31 cellular contexts compared by ENCODE assay signal in genomic region chr1:187516874-187517273, GRCh38.
DNase-seq lines count a peak whose midpoint lies in the region; ATAC-seq lines count a peak whose summit lies in the region.
"Had no signal": no experiment of that assay in that cellular context is flagged by ENCODE, and none has a peak within 500 bp of the region (broad histone marks: within the 10 kb centered on the region; RNA-seq: fewer than 3 reads in every experiment).

No MANE protein-coding gene starts in this region.

- no peak overlapping the region for H3K4me3 Mint-ChIP-seq in activated T-helper 17 cell treated with anti-CD3 and anti-CD28 coated beads, Interleukin-2, amount 50 U/mL, for 72 hours
- H3K4me3 Mint-ChIP-seq: activated CD4-positive, alpha-beta memory T cell treated with anti-CD3 and anti-CD28 coated beads, Interleukin-2, amount 10 ng/mL, durations not matched to agents 7 days and 5 days; activated naive CD4-positive, alpha-beta T cell treated with anti-CD3 and anti-CD28 coated beads, Interleukin-2, amount 10 ng/mL, durations not matched to agents 7 days and 5 days; activated T-helper 1 cell treated with anti-CD3 and anti-CD28 coated beads, Interleukin-12 subunit alpha, Interleukin-12 subunit beta, Interleukin-2, Interleukin-4 antibody, amounts not matched to agents 30 ng/mL and 10 ng/mL and 1 ng/mL, durations not matched to agents 14 hours and 24 hours and 36 hours; CD4-positive, alpha-beta T cell; dendritic cell treated with granulocyte-macrophage colony-stimulating factor and Interleukin-4, amounts not matched to agents 40 ng/mL and 50 ng/mL, for 4 days; GM23338; natural killer cell; T-helper 17 cell had no signal

- H3K36me3 ChIP-seq in H7 (replicated peaks; ENCODE audit: control insufficient read depth, insufficient read depth, low read length), result no peaks in the 10 kb centered on the region
- H3K36me3 ChIP-seq: adrenal gland, gastroesophageal sphincter, prostate gland, tibial nerve had no signal

- H3K27me3 ChIP-seq in H7 (ENCODE audit: control insufficient read depth, insufficient read depth, low read length), result no peaks in the 10 kb centered on the region
- H3K27me3 ChIP-seq: adrenal gland, gastroesophageal sphincter, tibial nerve had no signal

- no peaks in the 10 kb centered on the region for H3K27me3 Mint-ChIP-seq in activated T-helper 17 cell treated with anti-CD3 and anti-CD28 coated beads, Interleukin-2, amount 50 U/mL, for 72 hours
- H3K27me3 Mint-ChIP-seq: activated CD4-positive, alpha-beta memory T cell treated with anti-CD3 and anti-CD28 coated beads, Interleukin-2, amount 10 ng/mL, durations not matched to agents 7 days and 5 days; activated naive CD4-positive, alpha-beta T cell treated with anti-CD3 and anti-CD28 coated beads, Interleukin-2, amount 10 ng/mL, durations not matched to agents 7 days and 5 days; CD4-positive, alpha-beta T cell; dendritic cell treated with granulocyte-macrophage colony-stimulating factor and Interleukin-4, amounts not matched to agents 40 ng/mL and 50 ng/mL, for 4 days; T-helper 17 cell had no signal

- H3K4me1 Mint-ChIP-seq in activated T-helper 17 cell treated with anti-CD3 and anti-CD28 coated beads, Interleukin-2, amount 50 U/mL, for 72 hours, result no peaks in the 10 kb centered on the region
- H3K4me1 Mint-ChIP-seq: activated CD4-positive, alpha-beta memory T cell treated with anti-CD3 and anti-CD28 coated beads, Interleukin-2, amount 10 ng/mL, durations not matched to agents 7 days and 5 days; activated naive CD4-positive, alpha-beta T cell treated with anti-CD3 and anti-CD28 coated beads, Interleukin-2, amount 10 ng/mL, durations not matched to agents 7 days and 5 days; natural killer cell; T-helper 17 cell had no signal

- ATAC-seq in activated T-helper 17 cell treated with anti-CD3 and anti-CD28 coated beads, Interleukin-2, amount 50 U/mL, for 72 hours (replicated peaks), result peak; percentile 28
- ATAC-seq in GM21367 (IDR thresholded peaks at IDR 0.05; ENCODE audit: unreplicated experiment), result no peak
- ATAC-seq: gastroesophageal sphincter, GM23338, left colon, mucosa of descending colon, natural killer cell, sciatic nerve, T-helper 17 cell had no signal

- no peak overlapping the region for H3K4me3 ChIP-seq in H7 (ENCODE audit: insufficient read depth, low read depth, low read length)
- H3K4me3 ChIP-seq: adrenal gland, gastroesophageal sphincter, GM23338, mucosa of descending colon, prostate gland, tibial nerve had no signal

- no peaks in the 10 kb centered on the region for H3K36me3 Mint-ChIP-seq in activated T-helper 17 cell treated with anti-CD3 and anti-CD28 coated beads, Interleukin-2, amount 50 U/mL, for 72 hours (ENCODE audit: low read depth)
- H3K36me3 Mint-ChIP-seq: activated naive CD4-positive, alpha-beta T cell treated with anti-CD3 and anti-CD28 coated beads, Interleukin-2, amount 10 ng/mL, durations not matched to agents 7 days and 5 days; natural killer cell had no signal

- DNase-seq in A172 (ENCODE audit: low spot score) (peak; percentile 33), ELR (ENCODE audit: low read depth) (peak; percentile 73), NCI-H146 treated with DMSO at 0.1 percent for 48 hours (lab: John Stamatoyannopoulos, UW; ENCODE audit: unreplicated experiment) (peak; percentile 30), hepatic stellate cell (ENCODE audit: low spot score) (no peak), NCI-H1436 treated with DMSO at 0.1 percent for 48 hours (lab: John Stamatoyannopoulos, UW) (no peak), H7 (no peak)
- DNase-seq: activated CD4-positive, alpha-beta memory T cell treated with anti-CD3 and anti-CD28 coated beads, Interleukin-2, amount 10 ng/mL, durations not matched to agents 7 days and 5 days; activated CD4-positive, alpha-beta T cell treated with anti-CD3 and anti-CD28 coated beads for 1 hour; activated CD8-positive, alpha-beta memory T cell treated with anti-CD3 and anti-CD28 coated beads, Interleukin-2, amount 50 U/mL, for 4 hours; activated naive CD4-positive, alpha-beta T cell treated with anti-CD3 and anti-CD28 coated beads, Interleukin-2, amount 10 ng/mL, durations not matched to agents 7 days and 5 days; adrenal gland; CD4-positive, alpha-beta T cell; hippocampal formation; left colon; mucosa of descending colon; natural killer cell; NCI-H2081 treated with DMSO at 0.1 percent for 48 hours; NCI-H2227 treated with DMSO at 0.1 percent for 48 hours; nucleus accumbens; stimulated activated CD4-positive, alpha-beta T cell treated with anti-CD3 and anti-CD28 coated beads, Interleukin-12 subunit alpha, Interleukin-12 subunit beta, amount 100 ng/mL, for 4 hours; stimulated activated CD4-positive, alpha-beta T cell treated with anti-CD3 and anti-CD28 coated beads, Interleukin-4, amount 100 ng/mL, for 1 hour; T-helper 17 cell had no signal

- no peak overlapping the region for H3K27ac Mint-ChIP-seq in activated T-helper 17 cell treated with anti-CD3 and anti-CD28 coated beads, Interleukin-2, amount 50 U/mL, for 72 hours
- H3K27ac Mint-ChIP-seq: activated CD4-positive, alpha-beta memory T cell treated with anti-CD3 and anti-CD28 coated beads, Interleukin-2, amount 10 ng/mL, durations not matched to agents 7 days and 5 days; activated naive CD4-positive, alpha-beta T cell treated with anti-CD3 and anti-CD28 coated beads, Interleukin-2, amount 10 ng/mL, durations not matched to agents 7 days and 5 days; activated T-helper 1 cell treated with anti-CD3 and anti-CD28 coated beads, Interleukin-12 subunit alpha, Interleukin-12 subunit beta, Interleukin-2, Interleukin-4 antibody, amounts not matched to agents 30 ng/mL and 10 ng/mL and 1 ng/mL, durations not matched to agents 14 hours and 24 hours and 36 hours; CD4-positive, alpha-beta T cell; dendritic cell treated with granulocyte-macrophage colony-stimulating factor and Interleukin-4, amounts not matched to agents 40 ng/mL and 50 ng/mL, for 4 days; GM23338; natural killer cell; T-helper 17 cell had no signal

- H3K9me3 Mint-ChIP-seq in activated T-helper 17 cell treated with anti-CD3 and anti-CD28 coated beads, Interleukin-2, amount 50 U/mL, for 72 hours, result peaks cover 6% of the 10 kb centered on the region
- H3K9me3 Mint-ChIP-seq: GM23338 had no signal

Comparison
In these comparisons a context has a peak if more than half of its experiments do, and no peak if none do; other contexts are left out.
1. DNase-seq: peak in A172 (single experiment), ELR (single experiment) and NCI-H146 treated with DMSO at 0.1 percent for 48 hours (single experiment); none in hepatic stellate cell (single experiment), NCI-H1436 treated with DMSO at 0.1 percent for 48 hours (single experiment) and H7 (single experiment).